ENCODE assay signal across 8 cellular contexts in genomic region chr2:127197475-127198385, GRCh38. TPM values are rescaled to one million over a fixed set of nuclear protein-coding genes. Genes with fewer than 3 reads are reported as not detected.
DNase-seq lines count a peak whose midpoint lies in the region; ATAC-seq and TF ChIP-seq lines count a peak whose summit lies in the region.

No MANE protein-coding gene starts in this region.

- no peaks in the 10 kb centered on the region for H3K9me3 Mint-ChIP-seq in stimulated activated naive CD8-positive, alpha-beta T cell treated with anti-CD3 and anti-CD28 coated beads, Interleukin-15, amount 100 ng/mL, for 72 hours

- no peaks in the 10 kb centered on the region for H3K9me3 ChIP-seq in colonic mucosa

- H3K27ac Mint-ChIP-seq in stimulated activated naive CD8-positive, alpha-beta T cell treated with anti-CD3 and anti-CD28 coated beads, Interleukin-15, amount 100 ng/mL, for 72 hours, result peak overlapping the region in 1 of 2 donors; percentile 12

- H3K27ac ChIP-seq in colonic mucosa, result no peak overlapping the region

- ATAC-seq in HG03045 (IDR thresholded peaks at IDR 0.05; ENCODE audit: unreplicated experiment) (peak; percentile 84), HG03432 (IDR thresholded peaks at IDR 0.05; ENCODE audit: unreplicated experiment) (no peak)
- ATAC-seq in activated CD4-positive, CD25-positive, alpha-beta regulatory T cell treated with anti-CD3 and anti-CD28 coated beads, Interleukin-2, amount 50 U/mL, for 24 hours, result peak; percentile 82 to 88
- ATAC-seq in stimulated activated naive CD8-positive, alpha-beta T cell treated with anti-CD3 and anti-CD28 coated beads, Interleukin-15, amount 100 ng/mL, for 72 hours, result peak; percentile 98

- no peaks in the 10 kb centered on the region for H3K27me3 ChIP-seq in colonic mucosa

- H3K4me1 Mint-ChIP-seq in stimulated activated naive CD8-positive, alpha-beta T cell treated with anti-CD3 and anti-CD28 coated beads, Interleukin-15, amount 100 ng/mL, for 72 hours, result peaks cover 19% of the 10 kb centered on the region

- DNase-seq in GM10266 (ENCODE audit: extremely low spot score) (no peak), NCI-H2227 treated with DMSO at 0.1 percent for 48 hours (lab: John Stamatoyannopoulos, UW) (peak; percentile 73), colonic mucosa (peak; percentile 82), mucosa of gallbladder (ENCODE audit: low spot score) (peak; percentile 55)
- DNase-seq in stimulated activated naive CD8-positive, alpha-beta T cell treated with anti-CD3 and anti-CD28 coated beads, Interleukin-15, amount 100 ng/mL, for 72 hours, result peak; percentile 53 to 66

- H3K27me3 Mint-ChIP-seq in stimulated activated naive CD8-positive, alpha-beta T cell treated with anti-CD3 and anti-CD28 coated beads, Interleukin-15, amount 100 ng/mL, for 72 hours, result no peaks in the 10 kb centered on the region

- peak; percentile 56 for TF ChIP-seq CTCF in GM10266 (IDR thresholded peaks at IDR 0.05; ENCODE audit: control insufficient read depth, insufficient read depth, low read depth, missing control alignments)
- TF ChIP-seq CTCF in colonic mucosa (IDR thresholded peaks at IDR 0.05), result peak; percentile 54

- H3K4me3 ChIP-seq in colonic mucosa, result peak overlapping the region; percentile 19

- H3K9ac ChIP-seq in colonic mucosa (ENCODE audit: low read depth in 2 of 2, low read length in 2 of 2), result no peak overlapping the region

- no peaks in the 10 kb centered on the region for H3K36me3 ChIP-seq in colonic mucosa

- intact Hi-C loops in colonic mucosa (cut with DNase I), result loop anchor here (5.0 kb wide), 3 partner anchors 95 to 450 kb away; partner anchors contain the start of genes ERCC3 and GPR17

- no peaks in the 10 kb centered on the region for H3K4me1 ChIP-seq in colonic mucosa

- peak overlapping the region; percentile 80 for H3K4me3 Mint-ChIP-seq in stimulated activated naive CD8-positive, alpha-beta T cell treated with anti-CD3 and anti-CD28 coated beads, Interleukin-15, amount 100 ng/mL, for 72 hours

RNA-seq across cellular contexts. Expression of gene CYP27C1, which starts 22.4 kb away (rescaled TPM):
- total RNA-seq in colonic mucosa (under 1 TPM in 1 of 2 donors, not detected in 1; 0.19 TPM), mucosa of gallbladder (0.26 TPM)
